30 cellular contexts compared by ENCODE assay signal in the genomic region with DNA sequence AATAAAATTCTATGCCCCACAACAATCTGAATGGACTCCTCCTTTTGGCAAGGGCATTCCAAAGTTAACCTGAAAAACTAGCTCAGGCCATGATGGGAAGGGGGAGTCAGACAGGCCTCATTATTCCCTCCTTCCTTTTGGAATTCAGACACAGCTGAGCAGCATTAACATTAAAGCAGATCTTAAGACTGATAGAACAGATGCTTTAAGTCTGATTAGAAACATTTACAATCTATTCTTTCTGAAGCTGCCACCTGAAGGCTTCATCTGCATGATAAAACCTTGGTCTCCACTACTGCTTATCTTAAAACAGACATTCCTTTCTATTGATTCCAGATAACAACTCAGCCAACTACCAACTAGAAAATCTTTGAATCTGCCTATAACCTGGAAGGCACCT.
"Had no signal": no experiment of that assay in that cellular context is flagged by ENCODE, and none has a peak within 500 bp of the region (broad histone marks: within the 10 kb centered on the region; RNA-seq: fewer than 3 reads in every experiment).

No MANE protein-coding gene starts in this region.

- H3K4me1 Mint-ChIP-seq: activated CD4-positive, alpha-beta T cell treated with anti-CD3 and anti-CD28 coated beads, Interleukin-2, amount 10 ng/mL, durations not matched to agents 7 days and 5 days; activated CD8-positive, alpha-beta memory T cell treated with anti-CD3 and anti-CD28 coated beads, Interleukin-2, amount 10 ng/mL, durations not matched to agents 7 days and 5 days; activated naive CD4-positive, alpha-beta T cell treated with anti-CD3 and anti-CD28 coated beads, Interleukin-2, amount 50 U/mL, for 24 hours; stimulated activated effector memory CD8-positive, alpha-beta T cell treated with anti-CD3 and anti-CD28 coated beads, Interleukin-12 subunit alpha, Interleukin-12 subunit beta, amount 100 ng/mL, for 72 hours had no signal

- H3K27ac ChIP-seq: ascending aorta, brain microvascular endothelial cell, stomach, suprapubic skin, transverse colon, uterus, VCaP had no signal

- H3K27me3 Mint-ChIP-seq: activated CD4-positive, alpha-beta T cell treated with anti-CD3 and anti-CD28 coated beads, Interleukin-2, amount 10 ng/mL, durations not matched to agents 7 days and 5 days; activated CD8-positive, alpha-beta memory T cell treated with anti-CD3 and anti-CD28 coated beads, Interleukin-2, amount 10 ng/mL, durations not matched to agents 7 days and 5 days; activated CD8-positive, alpha-beta T cell treated with anti-CD3 and anti-CD28 coated beads for 36 hours; activated naive CD4-positive, alpha-beta T cell treated with anti-CD3 and anti-CD28 coated beads, Interleukin-2, amount 50 U/mL, for 24 hours; memory B cell had no signal

- FAIRE-seq: endothelial cell of umbilical vein, keratinocyte, small intestine had no signal

- H3K27me3 ChIP-seq: ascending aorta, brain microvascular endothelial cell, stomach, suprapubic skin, transverse colon, uterus had no signal

- DNase-seq: activated CD4-positive, alpha-beta T cell treated with anti-CD3 and anti-CD28 coated beads, Interleukin-2, amount 10 ng/mL, durations not matched to agents 7 days and 5 days; activated CD4-positive, CD25-positive, alpha-beta regulatory T cell treated with anti-CD3 and anti-CD28 coated beads, Interleukin-2, amount 50 U/mL, for 72 hours; activated CD8-positive, alpha-beta memory T cell treated with anti-CD3 and anti-CD28 coated beads, Interleukin-2, amount 10 ng/mL, durations not matched to agents 7 days and 5 days; activated CD8-positive, alpha-beta T cell treated with anti-CD3 and anti-CD28 coated beads for 36 hours; activated gamma-delta T cell treated with Interleukin-2 at 50 U/mL for 16 hours; activated T-cell treated with anti-CD3 and anti-CD28 coated beads for 4 hours; brain microvascular endothelial cell; caudate nucleus; dermis blood vessel endothelial cell; effector memory CD4-positive, alpha-beta T cell; foreskin melanocyte; left colon; mucosa of descending colon; occipital lobe; small intestine; stimulated activated CD4-positive, alpha-beta T cell treated with anti-CD3 and anti-CD28 coated beads, Interleukin-2, amount 100 ng/mL, for 24 hours; stomach; transverse colon; uterus had no signal

- H3K36me3 Mint-ChIP-seq: activated CD8-positive, alpha-beta memory T cell treated with anti-CD3 and anti-CD28 coated beads, Interleukin-2, amount 10 ng/mL, durations not matched to agents 7 days and 5 days; activated naive CD4-positive, alpha-beta T cell treated with anti-CD3 and anti-CD28 coated beads, Interleukin-2, amount 50 U/mL, for 24 hours; stimulated activated effector memory CD8-positive, alpha-beta T cell treated with anti-CD3 and anti-CD28 coated beads, Interleukin-12 subunit alpha, Interleukin-12 subunit beta, amount 100 ng/mL, for 72 hours had no signal

- ATAC-seq: activated CD8-positive, alpha-beta memory T cell treated with anti-CD3 and anti-CD28 coated beads, Interleukin-2, amount 10 ng/mL, durations not matched to agents 7 days and 5 days; activated CD8-positive, alpha-beta T cell treated with anti-CD3 and anti-CD28 coated beads for 36 hours; esophagus mucosa; left colon; mucosa of descending colon; sciatic nerve; stimulated activated effector memory CD8-positive, alpha-beta T cell treated with anti-CD3 and anti-CD28 coated beads, Interleukin-12 subunit alpha, Interleukin-12 subunit beta, amount 100 ng/mL, for 72 hours had no signal

- H3K4me3 ChIP-seq: ascending aorta, mucosa of descending colon, stomach, suprapubic skin, transverse colon, uterus had no signal

- H3K9me3 ChIP-seq: mucosa of descending colon, suprapubic skin, transverse colon had no signal

- H3K4me1 ChIP-seq: ascending aorta, suprapubic skin, uterus had no signal

- H3K36me3 ChIP-seq: brain microvascular endothelial cell, transverse colon, uterus had no signal

- H3K27ac Mint-ChIP-seq: activated CD4-positive, alpha-beta T cell treated with anti-CD3 and anti-CD28 coated beads, Interleukin-2, amount 10 ng/mL, durations not matched to agents 7 days and 5 days; activated CD8-positive, alpha-beta memory T cell treated with anti-CD3 and anti-CD28 coated beads, Interleukin-2, amount 10 ng/mL, durations not matched to agents 7 days and 5 days; activated CD8-positive, alpha-beta T cell treated with anti-CD3 and anti-CD28 coated beads for 36 hours; activated naive CD4-positive, alpha-beta T cell treated with anti-CD3 and anti-CD28 coated beads, Interleukin-2, amount 50 U/mL, for 24 hours; memory B cell; stimulated activated effector memory CD8-positive, alpha-beta T cell treated with anti-CD3 and anti-CD28 coated beads, Interleukin-12 subunit alpha, Interleukin-12 subunit beta, amount 100 ng/mL, for 72 hours; T-helper 2 cell treated with Interferon-gamma antibody and Interleukin-4, amounts not matched to agents 5 μg/mL and 100 μg/mL, for 36 hours had no signal

- H3K4me3 Mint-ChIP-seq: activated CD4-positive, alpha-beta T cell treated with anti-CD3 and anti-CD28 coated beads, Interleukin-2, amount 10 ng/mL, durations not matched to agents 7 days and 5 days; activated CD8-positive, alpha-beta memory T cell treated with anti-CD3 and anti-CD28 coated beads, Interleukin-2, amount 10 ng/mL, durations not matched to agents 7 days and 5 days; activated CD8-positive, alpha-beta T cell treated with anti-CD3 and anti-CD28 coated beads for 36 hours; activated naive CD4-positive, alpha-beta T cell treated with anti-CD3 and anti-CD28 coated beads, Interleukin-2, amount 50 U/mL, for 24 hours; memory B cell; stimulated activated effector memory CD8-positive, alpha-beta T cell treated with anti-CD3 and anti-CD28 coated beads, Interleukin-12 subunit alpha, Interleukin-12 subunit beta, amount 100 ng/mL, for 72 hours; T-helper 2 cell treated with Interferon-gamma antibody and Interleukin-4, amounts not matched to agents 5 μg/mL and 100 μg/mL, for 36 hours had no signal
